ENCODE assay signal across 10 cellular contexts in the genomic region with DNA sequence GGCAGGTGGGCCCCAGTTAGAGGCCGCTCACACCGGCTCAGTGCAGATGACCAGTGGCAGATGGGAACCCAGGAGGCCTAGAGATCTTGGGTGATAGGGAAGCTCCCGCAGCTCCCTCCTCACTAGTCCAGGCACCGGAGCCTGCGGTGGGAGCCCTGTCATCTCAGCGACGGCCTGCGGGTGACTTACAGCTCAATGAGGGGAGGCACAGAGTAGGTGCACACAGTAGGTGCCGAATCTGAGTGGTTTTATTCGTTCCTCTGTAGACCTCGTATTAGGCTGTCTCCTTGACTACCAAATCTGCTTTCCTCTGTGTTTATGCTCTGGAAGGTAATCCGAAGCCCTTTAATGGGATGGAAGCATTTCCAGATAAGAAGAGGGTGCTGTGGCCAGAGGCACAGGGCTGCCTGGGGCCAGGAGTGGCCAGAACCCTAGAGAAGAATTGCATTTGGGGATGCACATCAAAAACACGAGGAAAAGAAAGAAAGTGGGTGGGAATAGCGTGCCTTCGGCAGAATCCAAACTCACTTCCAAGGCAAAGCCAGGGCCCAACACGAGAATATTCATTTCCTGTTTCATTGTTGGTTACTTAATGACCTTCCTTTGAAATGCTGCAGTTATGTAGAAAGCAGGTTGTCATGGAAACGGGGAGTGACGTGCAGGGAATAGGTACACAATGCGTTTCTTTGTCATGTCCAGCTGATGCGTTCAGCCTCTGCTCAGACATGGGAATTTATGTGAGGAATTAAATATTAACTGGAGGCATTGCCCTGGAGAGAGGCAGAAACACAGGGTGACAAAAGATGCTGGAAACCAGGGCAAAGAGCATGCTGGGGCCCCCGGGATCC. TPM values are rescaled to one million over a fixed set of nuclear protein-coding genes. Genes with fewer than 3 reads are reported as not detected.
A peak's percentile ranks its signal among the peaks of the same experiment; 100 is the strongest.
DNase-seq lines count a peak whose midpoint lies in the region; ATAC-seq, FAIRE-seq and TF ChIP-seq lines count a peak whose summit lies in the region.
"Had no signal": no experiment of that assay in that cellular context is flagged by ENCODE, and none has a peak within 500 bp of the region (broad histone marks: within the 10 kb centered on the region; RNA-seq: fewer than 3 reads in every experiment).

No MANE protein-coding gene starts in this region.

- H3K4me1 ChIP-seq in pancreas (peaks cover 0 to 15% (median 0%) of the 10 kb centered on the region in 3 donors), sigmoid colon (no peaks in the 10 kb centered on the region)

- H3K9me3 ChIP-seq in pancreas (no peaks in the 10 kb centered on the region), sigmoid colon (no peaks in the 10 kb centered on the region)

- H3K27ac ChIP-seq in epithelial cell of prostate: no peak overlapping the region
- peak overlapping the region; percentile 70 to 89 (median 82) for H3K27ac ChIP-seq in pancreas
- no peak overlapping the region for H3K27ac ChIP-seq in sigmoid colon

- WGBS in pancreas, 2 donors: 36 to 42% methylated on average over 21 of the region's 21 CpGs
- 44 to 59% methylated on average over 21 of the region's 21 CpGs for WGBS in sigmoid colon, 2 donors

- intact Hi-C loops in pancreas (cut with DNase I) (no loop called here), posterior vena cava (cut with DNase I) (no loop called here), sigmoid colon (cut with DNase I) (no loop called here)

- H3K27me3 ChIP-seq in pancreas (no peaks in the 10 kb centered on the region), sigmoid colon (peaks cover 0 to 42% (median 3%) of the 10 kb centered on the region in 3 donors)

- H3K4me3 ChIP-seq in pancreas (no peak overlapping the region), sigmoid colon (no peak overlapping the region)

- FAIRE-seq in pancreas (lab: Jason Lieb, UNC): no peak

- peak; percentile 88 to 93 (median 92) for ATAC-seq in pancreas
- ATAC-seq: activated T-helper 17 cell treated with anti-CD3 and anti-CD28 coated beads, Interleukin-2, amount 50 U/mL, for 72 hours had no signal

- no peak for TF ChIP-seq POLR2A in sigmoid colon (IDR thresholded peaks at IDR 0.05)

- peak; percentile 53 for DNase-seq in HPDE6-E6E7 (ENCODE audit: extremely low spot score)
- DNase-seq in NCI-H82 treated with DMSO at 0.1 percent for 48 hours (lab: John Stamatoyannopoulos, UW; ENCODE audit: unreplicated experiment): peak; percentile 80
- DNase-seq in epithelial cell of prostate (ENCODE audit: low read depth, low spot score): peak; percentile 39
- DNase-seq in pancreas: peak in 4 of 6 donors; percentile 32 to 74 (median 64)
- DNase-seq in activated effector memory CD4-positive, alpha-beta T cell treated with Interleukin-2 at 50 U/mL for 16 hours: no peak
- no peak for DNase-seq in posterior vena cava (ENCODE audit: low spot score)
- DNase-seq in DMS79 (lab: John Stamatoyannopoulos, UW): no peak
- DNase-seq in sigmoid colon: no peak
- DNase-seq: stimulated activated CD4-positive, alpha-beta T cell treated with anti-CD3 and anti-CD28 coated beads, Interleukin-4, amount 100 ng/mL, for 4 hours had no signal

- TF ChIP-seq CTCF in pancreas (IDR thresholded peaks at IDR 0.05) (no peak), sigmoid colon (IDR thresholded peaks at IDR 0.05) (no peak)

- H3K36me3 ChIP-seq in pancreas (no peaks in the 10 kb centered on the region), sigmoid colon (no peaks in the 10 kb centered on the region)

- TF ChIP-seq EP300 in sigmoid colon (IDR thresholded peaks at IDR 0.05): no peak

RNA-seq across cellular contexts. Expression of a gene that starts 24.7 kb away (rescaled TPM):
- under 1 TPM; 0.13 to 0.67 (median 0.37) TPM for total RNA-seq in pancreas
- polyA plus RNA-seq in pancreas: 1 to 10 TPM in 1 of 2 donors, under 1 TPM in 1; 0.76 to 5.1 TPM
- not detected for total RNA-seq in posterior vena cava
- total RNA-seq in sigmoid colon: 1 to 10 TPM in 1 of 4 donors, under 1 TPM in 3; under 0.01 to 1.1 (median 0.22) TPM
- under 1 TPM in 1 of 3 donors, not detected in 2; 0.31 TPM for polyA plus RNA-seq in sigmoid colon

Comparison
In these comparisons a context has a peak if more than half of its experiments do, and no peak if none do; other contexts are left out.
1. DNase-seq: peak in HPDE6-E6E7 (single experiment), NCI-H82 treated with DMSO at 0.1 percent for 48 hours (single experiment), epithelial cell of prostate (single experiment) and pancreas (4 of 6); none in activated effector memory CD4-positive, alpha-beta T cell treated with Interleukin-2 at 50 U/mL for 16 hours (single experiment), posterior vena cava (single experiment), DMS79 (single experiment) and sigmoid colon (single experiment).
2. H3K27ac ChIP-seq: peak in pancreas (4 of 4); none in epithelial cell of prostate (single experiment) and sigmoid colon (0 of 4).